9 cellular contexts compared by ENCODE assay signal in the genomic region with DNA sequence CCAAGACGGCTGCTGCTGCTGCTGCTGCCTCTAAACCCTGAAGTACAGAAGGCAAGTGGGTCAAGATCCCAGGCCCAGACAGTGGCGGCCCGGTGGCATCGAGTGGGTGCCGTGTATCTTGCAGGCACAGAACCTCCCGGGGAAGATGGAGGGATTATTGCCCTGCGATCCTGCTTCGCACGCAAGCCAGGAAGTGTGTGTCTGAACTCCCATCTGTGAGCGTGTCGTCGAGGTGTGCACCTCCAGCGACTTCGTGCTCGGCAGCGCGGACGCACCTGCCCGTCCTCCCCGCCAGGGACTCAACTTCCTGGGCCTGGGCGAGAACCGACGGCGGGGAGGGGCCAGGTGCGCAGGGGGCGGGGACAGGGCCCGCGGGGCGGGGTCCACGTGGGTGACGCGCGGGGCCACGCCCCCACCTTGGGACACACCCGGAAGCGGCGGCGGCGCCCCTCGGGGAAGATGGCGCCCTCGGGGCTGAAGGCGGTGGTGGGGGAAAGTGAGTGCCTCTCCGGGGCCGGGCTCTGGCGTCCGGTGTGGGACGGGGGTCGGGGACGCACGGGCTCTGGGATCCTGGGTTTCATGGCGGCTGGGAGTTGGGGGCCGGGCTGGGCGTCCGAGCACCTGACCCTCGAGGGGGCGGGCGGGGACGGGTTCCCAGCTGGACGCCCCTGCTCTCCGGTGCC. TPM values are rescaled to one million over a fixed set of nuclear protein-coding genes. Genes with fewer than 3 reads are reported as not detected.
DNase-seq lines count a peak whose midpoint lies in the region; FAIRE-seq and TF ChIP-seq lines count a peak whose summit lies in the region.
"Had no signal": no experiment of that assay in that cellular context is flagged by ENCODE, and none has a peak within 500 bp of the region (broad histone marks: within the 10 kb centered on the region; RNA-seq: fewer than 3 reads in every experiment).

A gene (plus strand): TSS at position 420 of the 683 bp plus-strand sequence. CDS start 40 bp downstream, at position 460.

- H3K36me3 ChIP-seq in bronchial epithelial cell (ENCODE audit: control insufficient read depth, insufficient read depth, low read length): peaks cover 4% of the 10 kb centered on the region

- H3K4me3 ChIP-seq in HFF-Myc (replicated peaks; ENCODE audit: low read depth, low read length) (peak within 1 kb of the TSS; percentile 36), bronchial epithelial cell (ENCODE audit: low read depth, low read length) (peak within 1 kb of the TSS; percentile 79)

- no peak for TF ChIP-seq CTCF in HFF-Myc (IDR thresholded peaks at IDR 0.05; ENCODE audit: low read depth, low read length, missing control alignments)
- TF ChIP-seq CTCF in bronchial epithelial cell (IDR thresholded peaks at IDR 0.05; ENCODE audit: insufficient read depth, low read length, severe bottlenecking): no peak

- no peak for FAIRE-seq in bronchial epithelial cell (lab: Jason Lieb, UNC)
- FAIRE-seq: colon had no signal

- no peaks in the 10 kb centered on the region for H3K27me3 ChIP-seq in bronchial epithelial cell (ENCODE audit: control insufficient read depth, insufficient read depth, low read length)

- DNase-seq in DMS79 treated with DMSO at 0.1 percent for 48 hours (lab: John Stamatoyannopoulos, UW): peak; percentile 73
- DNase-seq in HFF-Myc (ENCODE audit: extremely low read depth, low read depth): no peak
- DNase-seq in NCI-H2029 (lab: John Stamatoyannopoulos, UW): peak; percentile 77
- peak; percentile 86 to 92 (median 88) for DNase-seq in activated CD4-positive, CD25-positive, alpha-beta regulatory T cell (lab: John Stamatoyannopoulos, UW)
- DNase-seq in bronchial epithelial cell (ENCODE audit: low read depth): peak; percentile 47
- DNase-seq in left kidney (ENCODE audit: low read depth, low spot score): peak; percentile 87
- peak; percentile 89 to 92 (median 89) for DNase-seq in stimulated activated CD4-positive, alpha-beta T cell treated with anti-CD3 and anti-CD28 coated beads, TNF-alpha, amount 100 ng/mL, for 4 hours (ENCODE audit: low read depth in 3 of 3)
- no peak for DNase-seq in SK-N-DZ (ENCODE audit: low spot score)

RNA-seq across cellular contexts. Expression of the gene that starts here (rescaled TPM):
- 47.9 and 89.4 TPM in 2 replicates for total RNA-seq in bronchial epithelial cell
- polyA plus RNA-seq in SK-N-DZ (2014; cell fraction: cytosol; rRNA removed): 0.58 and 0.74 TPM in 2 replicates
- 4.6 and 6.9 TPM in 2 replicates for polyA plus RNA-seq in SK-N-DZ (2014; cell fraction: nucleus; rRNA removed)

Comparison
In these comparisons a context has a peak if more than half of its experiments do, and no peak if none do; other contexts are left out.
1. DNase-seq: peak in DMS79 treated with DMSO at 0.1 percent for 48 hours (single experiment), NCI-H2029 (single experiment), activated CD4-positive, CD25-positive, alpha-beta regulatory T cell (4 of 4), bronchial epithelial cell (single experiment), left kidney (single experiment) and stimulated activated CD4-positive, alpha-beta T cell treated with anti-CD3 and anti-CD28 coated beads, TNF-alpha, amount 100 ng/mL, for 4 hours (3 of 3); none in HFF-Myc (single experiment) and SK-N-DZ (single experiment).